Comparison of ENCODE assay signal across 8 cellular contexts in genomic region chr3:36700537-36701248, GRCh38.
DNase-seq lines count a peak whose midpoint lies in the region; ATAC-seq and TF ChIP-seq lines count a peak whose summit lies in the region.

No MANE protein-coding gene starts in this region.

- H3K4me3 ChIP-seq in HL-60 (replicated peaks; ENCODE audit: insufficient read depth, low read length) (no peak overlapping the region), prostate gland (no peak overlapping the region)

- intact Hi-C loops in activated T-helper 2 cell treated with anti-CD3 and anti-CD28 coated beads, Interferon-gamma antibody, Interleukin-2, Interleukin-4, amounts not matched to agents 10 μg/mL and 5 μg/mL and 100 μg/mL, durations not matched to agents 14 hours and 24 hours and 36 hours (cut with micrococcal nuclease): loop anchor here (10.0 kb wide), 1 partner anchor 736 kb away; no protein-coding TSS in a partner anchor
- intact Hi-C loops in prostate gland (cut with DNase I): no loop called here

- in situ Hi-C loops in G401 (cut with HindIII; ENCODE audit: low sequenced_read_pairs): no loop called here

- no peaks in the 10 kb centered on the region for H3K4me1 ChIP-seq in prostate gland (replicated peaks)

- no peak overlapping the region for H3K4me3 Mint-ChIP-seq in activated T-helper 2 cell treated with anti-CD3 and anti-CD28 coated beads, Interferon-gamma antibody, Interleukin-2, Interleukin-4, amounts not matched to agents 10 μg/mL and 5 μg/mL and 100 μg/mL, durations not matched to agents 14 hours and 24 hours and 36 hours (ENCODE audit: low read depth)
- no peak overlapping the region for H3K4me3 Mint-ChIP-seq in glutamatergic neuron (ENCODE audit: unreplicated experiment)

- no peaks in the 10 kb centered on the region for H3K9me3 Mint-ChIP-seq in activated T-helper 2 cell treated with anti-CD3 and anti-CD28 coated beads, Interferon-gamma antibody, Interleukin-2, Interleukin-4, amounts not matched to agents 10 μg/mL and 5 μg/mL and 100 μg/mL, durations not matched to agents 14 hours and 24 hours and 36 hours
- H3K9me3 Mint-ChIP-seq in glutamatergic neuron (ENCODE audit: unreplicated experiment): no peaks in the 10 kb centered on the region

- peak; percentile 78 for TF ChIP-seq CTCF in HL-60 (IDR thresholded peaks at IDR 0.05; ENCODE audit: insufficient read depth, low read length)
- TF ChIP-seq CTCF in glutamatergic neuron (IDR thresholded peaks at IDR 0.05; ENCODE audit: partially characterized antibody, unreplicated experiment): peak; percentile 67
- TF ChIP-seq CTCF in prostate gland (IDR thresholded peaks at IDR 0.05): peak in 3 of 4 experiments; percentile 55 to 73 (median 63)

- no peaks in the 10 kb centered on the region for H3K9me3 ChIP-seq in prostate gland

- no peak overlapping the region for H3K27ac ChIP-seq in HL-60 (replicated peaks)
- no peak overlapping the region for H3K27ac ChIP-seq in prostate gland

- H3K36me3 ChIP-seq in prostate gland: no peaks in the 10 kb centered on the region

- H3K27ac Mint-ChIP-seq in activated T-helper 2 cell treated with anti-CD3 and anti-CD28 coated beads, Interferon-gamma antibody, Interleukin-2, Interleukin-4, amounts not matched to agents 10 μg/mL and 5 μg/mL and 100 μg/mL, durations not matched to agents 14 hours and 24 hours and 36 hours: no peak overlapping the region
- H3K27ac Mint-ChIP-seq in glutamatergic neuron (ENCODE audit: unreplicated experiment): no peak overlapping the region

- WGBS in prostate gland: 0% methylated on average over 3 of the region's 3 CpGs

- H3K27me3 Mint-ChIP-seq in activated T-helper 2 cell treated with anti-CD3 and anti-CD28 coated beads, Interferon-gamma antibody, Interleukin-2, Interleukin-4, amounts not matched to agents 10 μg/mL and 5 μg/mL and 100 μg/mL, durations not matched to agents 14 hours and 24 hours and 36 hours (ENCODE audit: low read depth): no peaks in the 10 kb centered on the region
- H3K27me3 Mint-ChIP-seq in glutamatergic neuron (ENCODE audit: unreplicated experiment): no peaks in the 10 kb centered on the region

- DNase-seq in G401 (ENCODE audit: low spot score): peak; percentile 78
- DNase-seq in HL-60 (ENCODE audit: low read depth in 1 of 2, low spot score in 1 of 2): peak in 1 of 2 experiments; percentile 46
- peak; percentile 76 for DNase-seq in NCI-H82 (lab: John Stamatoyannopoulos, UW)
- DNase-seq in activated T-helper 2 cell treated with anti-CD3 and anti-CD28 coated beads, Interferon-gamma antibody, Interleukin-2, Interleukin-4, amounts not matched to agents 10 μg/mL and 5 μg/mL and 100 μg/mL, durations not matched to agents 14 hours and 24 hours and 36 hours (ENCODE audit: low spot score): peak; percentile 17
- DNase-seq in glutamatergic neuron: peak; percentile 76
- peak; percentile 27 for DNase-seq in prostate gland (ENCODE audit: low spot score)
- DNase-seq in stimulated activated naive CD4-positive, alpha-beta T cell treated with Interleukin-2 at 50 U/mL for 16 hours (lab: John Stamatoyannopoulos, UW): no peak

- ATAC-seq in GM21515 (IDR thresholded peaks at IDR 0.05; ENCODE audit: unreplicated experiment): peak; percentile 93

- TF ChIP-seq POLR2A in prostate gland (IDR thresholded peaks at IDR 0.05): no peak

- H3K27me3 ChIP-seq in HL-60 (ENCODE audit: insufficient read depth, poor library complexity, severe bottlenecking) (no peaks in the 10 kb centered on the region), prostate gland (replicated peaks; ENCODE audit: insufficient read depth) (no peaks in the 10 kb centered on the region)

- H3K4me1 Mint-ChIP-seq in activated T-helper 2 cell treated with anti-CD3 and anti-CD28 coated beads, Interferon-gamma antibody, Interleukin-2, Interleukin-4, amounts not matched to agents 10 μg/mL and 5 μg/mL and 100 μg/mL, durations not matched to agents 14 hours and 24 hours and 36 hours (ENCODE audit: low read depth): no peaks in the 10 kb centered on the region
- H3K4me1 Mint-ChIP-seq in glutamatergic neuron (ENCODE audit: low read depth, unreplicated experiment): no peaks in the 10 kb centered on the region

- no peaks in the 10 kb centered on the region for H3K36me3 Mint-ChIP-seq in activated T-helper 2 cell treated with anti-CD3 and anti-CD28 coated beads, Interferon-gamma antibody, Interleukin-2, Interleukin-4, amounts not matched to agents 10 μg/mL and 5 μg/mL and 100 μg/mL, durations not matched to agents 14 hours and 24 hours and 36 hours (ENCODE audit: low read depth)
- H3K36me3 Mint-ChIP-seq in glutamatergic neuron (ENCODE audit: unreplicated experiment): no peaks in the 10 kb centered on the region
